Comparison of ENCODE assay signal across 8 cellular contexts in the genomic region with DNA sequence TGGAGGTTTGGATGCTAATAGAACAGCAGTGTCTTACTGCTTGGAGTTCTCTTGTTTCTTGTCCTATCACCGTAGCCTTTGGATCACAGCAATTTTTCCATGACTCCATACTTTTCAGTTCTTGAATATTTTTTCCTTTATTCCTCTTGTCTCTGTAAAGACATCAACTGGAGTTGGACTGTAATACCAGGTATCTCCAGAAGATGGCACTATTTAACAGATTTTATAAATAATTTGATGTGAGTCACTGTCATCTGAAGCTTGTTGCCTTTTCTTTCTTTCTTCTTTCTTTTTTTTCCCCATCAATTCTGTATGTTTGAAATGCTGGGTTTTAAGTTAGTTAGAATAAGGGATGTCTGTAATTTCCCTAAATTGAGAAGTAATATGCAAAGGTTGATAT. TPM values are rescaled to one million over a fixed set of nuclear protein-coding genes. Genes with fewer than 3 reads are reported as not detected.
DNase-seq lines count a peak whose midpoint lies in the region; ATAC-seq and TF ChIP-seq lines count a peak whose summit lies in the region.

No MANE protein-coding gene starts in this region.

- peaks cover 0 to 4% (median 0%) of the 10 kb centered on the region in 3 donors for H3K27me3 Mint-ChIP-seq in CD14-positive monocyte (ENCODE audit: low read depth in 3 of 3)
- peaks cover 1% of the 10 kb centered on the region for H3K27me3 Mint-ChIP-seq in GM23338 (ENCODE audit: insufficient read depth, low read depth, poor library complexity)

- no peaks in the 10 kb centered on the region for H3F3A ChIP-seq in GM23338 (replicated peaks; ENCODE audit: low read depth)

- H3K4me1 ChIP-seq in GM23338 (ENCODE audit: insufficient read depth) (no peaks in the 10 kb centered on the region), gastrocnemius medialis (no peaks in the 10 kb centered on the region)

- TF ChIP-seq CTCF in CD14-positive monocyte (IDR thresholded peaks at IDR 0.05), result peak; percentile 64
- TF ChIP-seq CTCF in GM23338 (conservative IDR thresholded peaks at IDR 0.05; ENCODE audit: low read depth in 2 of 2), result peak in 1 of 2 experiments; percentile 54; a peak in 3 of 4 replicates
- peak; percentile 35 to 67 (median 52) for TF ChIP-seq CTCF in gastrocnemius medialis (IDR thresholded peaks at IDR 0.05 in 4 of 5, conservative IDR thresholded peaks at IDR 0.05 in 1 of 5)

- H4K20me1 ChIP-seq in GM23338 (replicated peaks; ENCODE audit: insufficient read depth), result no peaks in the 10 kb centered on the region

- no peak for TF ChIP-seq POLR2A in gastrocnemius medialis (IDR thresholded peaks at IDR 0.05)

- ATAC-seq in GM23338, result no peak
- ATAC-seq in gastrocnemius medialis, result no peak
- no peak for ATAC-seq in GM21717 (IDR thresholded peaks at IDR 0.05; ENCODE audit: unreplicated experiment)

- H2AFZ ChIP-seq in GM23338, result no peak overlapping the region

- H3K4me3 Mint-ChIP-seq in CD14-positive monocyte, result no peak overlapping the region
- no peak overlapping the region for H3K4me3 Mint-ChIP-seq in GM23338

- H3K36me3 Mint-ChIP-seq in CD14-positive monocyte (peaks cover 0 to 10% of the 10 kb centered on the region in 2 donors), GM23338 (ENCODE audit: low read depth) (peaks cover 9% of the 10 kb centered on the region; the same call in 2 of the 3 replicates)

- DNase-seq in CD14-positive monocyte (ENCODE audit: low spot score), result no peak
- peak; percentile 27 for DNase-seq in GM23338 (ENCODE audit: low spot score)
- DNase-seq in RKO (ENCODE audit: low spot score), result peak; percentile 61
- peak; percentile 84 for DNase-seq in fibroblast of peridontal ligament (ENCODE audit: extremely low read depth)
- DNase-seq in gastrocnemius medialis, result no peak
- no peak for DNase-seq in cerebellar nuclear complex (lab: John Stamatoyannopoulos, UW)
- DNase-seq in stimulated activated CD4-positive, alpha-beta T cell treated with anti-CD3 and anti-CD28 coated beads, Interleukin-4, amount 100 ng/mL, for 4 hours, result no peak

- H3K27ac ChIP-seq in GM23338 (ENCODE audit: low read depth) (no peak overlapping the region), gastrocnemius medialis (no peak overlapping the region)

- no peak overlapping the region for H3K4me3 ChIP-seq in GM23338
- no peak overlapping the region for H3K4me3 ChIP-seq in gastrocnemius medialis

- H3K4me1 Mint-ChIP-seq in CD14-positive monocyte (peaks cover 2% of the 10 kb centered on the region), GM23338 (no peaks in the 10 kb centered on the region)

- no peak overlapping the region for H3K4me2 ChIP-seq in GM23338

- H3K36me3 ChIP-seq in GM23338 (ENCODE audit: insufficient read depth) (no peaks in the 10 kb centered on the region), gastrocnemius medialis (no peaks in the 10 kb centered on the region)

- no peaks in the 10 kb centered on the region for H3K9me2 ChIP-seq in GM23338 (ENCODE audit: insufficient read depth)

- intact Hi-C loops in CD14-positive monocyte (cut with micrococcal nuclease), result no loop called here
- intact Hi-C loops in gastrocnemius medialis (cut with DNase I; ENCODE audit: low total_unique reads), result loop anchor here (2.0 kb wide), 1 partner anchor 269 kb away; no protein-coding TSS in a partner anchor

- H3K27me3 ChIP-seq in GM23338 (ENCODE audit: insufficient read depth), result no peaks in the 10 kb centered on the region
- H3K27me3 ChIP-seq in gastrocnemius medialis, result no peaks in the 10 kb centered on the region

- in situ Hi-C loops in gastrocnemius medialis (cut with MboI; ENCODE audit: low sequenced_read_pairs in 4 of 4), result loop anchor here in 3 of 4 donors (10.0 to 25.0 kb wide), 2 partner anchors 271 to 278 kb away; no protein-coding TSS in a partner anchor

- H3K27ac Mint-ChIP-seq in CD14-positive monocyte, result no peak overlapping the region
- H3K27ac Mint-ChIP-seq in GM23338, result no peak overlapping the region; the same call in 1 of the 2 replicates

- no peaks in the 10 kb centered on the region for H3K9me3 Mint-ChIP-seq in CD14-positive monocyte
- no peaks in the 10 kb centered on the region for H3K9me3 Mint-ChIP-seq in GM23338

- H3K79me2 ChIP-seq in GM23338 (replicated peaks; ENCODE audit: insufficient read depth), result no peaks in the 10 kb centered on the region

- no peaks in the 10 kb centered on the region for H3K9me3 ChIP-seq in gastrocnemius medialis

TF ChIP-seq in GM23338, 12 proteins besides CTCF, POLR2A, EP300 and RAD21:
- no peak for TF ChIP-seq POLR2AphosphoS5 (IDR thresholded peaks at IDR 0.05; ENCODE audit: low read depth)
- no peak for TF ChIP-seq ZNF114 (CRISPR knock-in tag; IDR thresholded peaks at IDR 0.05)

RNA-seq across cellular contexts. Expression of gene HPRT1, which starts 24.1 kb away (rescaled TPM):
- 10 to 100 TPM; 54.5 to 56.4 TPM for polyA plus RNA-seq in CD14-positive monocyte
- 27.0 and 53.1 TPM in 2 replicates for total RNA-seq in GM23338 (2014; rRNA removed; shearing (Covaris generic))
- polyA plus RNA-seq in GM23338 (2016; fragmentation: Nextera tagmentation; extraction: Ambion mirVana), result 76.8 and 79.4 TPM in 2 replicates
- total RNA-seq in gastrocnemius medialis, result 1 to 10 TPM; 3.0 to 8.8 (median 6.5) TPM

Comparison
In these comparisons a context has a peak if more than half of its experiments do, and no peak if none do; other contexts are left out.
1. DNase-seq: peak in GM23338 (single experiment), RKO (single experiment) and fibroblast of peridontal ligament (single experiment); none in CD14-positive monocyte (single experiment), gastrocnemius medialis (0 of 2), cerebellar nuclear complex (0 of 2) and stimulated activated CD4-positive, alpha-beta T cell treated with anti-CD3 and anti-CD28 coated beads, Interleukin-4, amount 100 ng/mL, for 4 hours (0 of 2).